In genomic region chr1:51644012-51644411, GRCh38 we compare ENCODE assay signal across 8 cellular contexts. TPM values are rescaled to one million over a fixed set of nuclear protein-coding genes. Genes with fewer than 3 reads are reported as not detected.
DNase-seq lines count a peak whose midpoint lies in the region; ATAC-seq and TF ChIP-seq lines count a peak whose summit lies in the region.
"Not testable (repeated sequence)": the region's sequence is repeated elsewhere in the genome, so short reads cannot be mapped to it uniquely, and the experiment has no call there.

No MANE protein-coding gene starts in this region.

- H3K9ac ChIP-seq in SK-N-SH = peak overlapping the region; percentile 62
- H3K9ac ChIP-seq in mucosa of rectum (ENCODE audit: low read depth in 1 of 2, low read length in 2 of 2) = not testable (repeated sequence)

- H3K4me3 ChIP-seq in AG04450 (ENCODE audit: low read depth, low read length); coronary artery; left ventricle myocardium inferior; mucosa of rectum (ENCODE audit: low read length in 2 of 2); gastrocnemius medialis; tibial artery: not testable (repeated sequence)
- H3K4me3 ChIP-seq in SK-N-SH (ENCODE audit: low read depth in 2 of 2, low read length in 1 of 2) = peak overlapping the region in 1 of 2 experiments; percentile 48; a peak in 1 of 4 replicates

- H3K4me2 ChIP-seq in SK-N-SH = peak overlapping the region; percentile 77

- peaks cover 84% of the 10 kb centered on the region for H3K79me2 ChIP-seq in SK-N-SH (ENCODE audit: insufficient read depth)

- not testable (repeated sequence) for ATAC-seq in gastrocnemius medialis

- H3K9me2 ChIP-seq in SK-N-SH = not testable (repeated sequence)

- not testable (repeated sequence) for H4K20me1 ChIP-seq in SK-N-SH (ENCODE audit: insufficient read depth)

- not testable (repeated sequence) for TF ChIP-seq RAD21 in SK-N-SH (IDR thresholded peaks at IDR 0.05; ENCODE audit: low read length)

- intact Hi-C loops in left ventricle myocardium inferior (cut with micrococcal nuclease); gastrocnemius medialis (cut with DNase I; ENCODE audit: low total_unique reads); tibial artery (cut with DNase I; ENCODE audit: low total_unique reads): not testable (repeated sequence)

- not testable (repeated sequence) for H3K27me3 ChIP-seq in AG04450 (ENCODE audit: control insufficient read depth, insufficient read depth, low read length); SK-N-SH (ENCODE audit: insufficient read depth); left ventricle myocardium inferior (ENCODE audit: low read depth); mucosa of rectum (ENCODE audit: control insufficient read depth in 2 of 2, insufficient read depth in 2 of 2, low read length in 2 of 2); gastrocnemius medialis; tibial artery

- H3K36me3 ChIP-seq in SK-N-SH (replicated peaks in 1 of 2; ENCODE audit: control insufficient read depth in 1 of 2, insufficient read depth in 2 of 2, low read length in 1 of 2); left ventricle myocardium inferior; mucosa of rectum (ENCODE audit: control insufficient read depth in 2 of 2, insufficient read depth in 2 of 2, low read length in 2 of 2); gastrocnemius medialis; tibial artery: not testable (repeated sequence)

- not testable (repeated sequence) for DNase-seq in AG04450 (ENCODE audit: low read depth, low spot score); SK-N-SH; coronary artery (ENCODE audit: low spot score); left ventricle myocardium inferior; gastrocnemius medialis; tibial artery
- peak; percentile 57 for DNase-seq in M059J (ENCODE audit: low read depth)

- peaks cover 17 to 47% of the 10 kb centered on the region in 2 experiments for H3K4me1 ChIP-seq in SK-N-SH (ENCODE audit: control insufficient read depth in 1 of 2, insufficient read depth in 2 of 2, low read depth in 1 of 2, low read length in 1 of 2)
- H3K4me1 ChIP-seq in left ventricle myocardium inferior = peaks cover 81% of the 10 kb centered on the region
- not testable (repeated sequence) for H3K4me1 ChIP-seq in mucosa of rectum (ENCODE audit: control insufficient read depth in 2 of 2, insufficient read depth in 2 of 2, low read length in 2 of 2)
- H3K4me1 ChIP-seq in gastrocnemius medialis = peaks cover 78 to 85% of the 10 kb centered on the region in 2 donors
- peaks cover 0 to 93% (median 59%) of the 10 kb centered on the region in 4 donors for H3K4me1 ChIP-seq in tibial artery

- TF ChIP-seq EP300 in SK-N-SH (IDR thresholded peaks at IDR 0.05; ENCODE audit: borderline replicate concordance in 1 of 2, low read depth in 1 of 2, low read length in 1 of 2) = not testable (repeated sequence)

- H2AFZ ChIP-seq in SK-N-SH (ENCODE audit: low read depth) = not testable (repeated sequence)

- POLR2A ChIA-PET in AG04450 (lab: Yijun Ruan, JAX) = interaction anchor here (0.9 kb wide), 1 partner anchor 17 kb away, joined by 3 read pairs; no protein-coding TSS in a partner anchor
- POLR2A ChIA-PET in SK-N-SH (lab: Yijun Ruan, JAX) = not testable (repeated sequence)

- TF ChIP-seq CTCF in AG04450 (IDR thresholded peaks at IDR 0.05; ENCODE audit: low read depth, low read length); SK-N-SH (IDR thresholded peaks at IDR 0.05); coronary artery (IDR thresholded peaks at IDR 0.05); left ventricle myocardium inferior (IDR thresholded peaks at IDR 0.05; ENCODE audit: borderline replicate concordance); gastrocnemius medialis (IDR thresholded peaks at IDR 0.05 in 4 of 5, conservative IDR thresholded peaks at IDR 0.05 in 1 of 5); tibial artery (IDR thresholded peaks at IDR 0.05): not testable (repeated sequence)

- CTCF ChIA-PET in AG04450 (lab: Charles Lee) (interaction anchor here (1.6 kb wide), 1 partner anchor 125 kb away, joined by 6 read pairs; no protein-coding TSS in a partner anchor), SK-N-SH (lab: Yijun Ruan, JAX) (interaction anchor here (1.2 to 2.1 kb wide), 2 partner anchors 16 to 125 kb away, joined by 3 to 5 read pairs; no protein-coding TSS in a partner anchor)

- H3F3A ChIP-seq in SK-N-SH (replicated peaks; ENCODE audit: insufficient read depth) = peaks cover 47% of the 10 kb centered on the region

- not testable (repeated sequence) for H3K9me3 ChIP-seq in AG04450 (ENCODE audit: control insufficient read depth, insufficient read depth, low read length); SK-N-SH; left ventricle myocardium inferior (replicated peaks); mucosa of rectum (ENCODE audit: control insufficient read depth in 2 of 2, low read length in 2 of 2); gastrocnemius medialis; tibial artery

- 92% methylated on average over 5 of the region's 5 CpGs for WGBS in SK-N-SH (ENCODE audit: low lambda C conversion rate)

- in situ Hi-C loops in gastrocnemius medialis (cut with MboI; ENCODE audit: low sequenced_read_pairs in 4 of 4) = loop anchor here in 2 of 4 donors (25.0 kb wide), 1 partner anchor 118 kb away; no protein-coding TSS in a partner anchor

- peak overlapping the region; percentile 74 for H3K27ac ChIP-seq in AG04450 (ENCODE audit: low read depth, low read length)
- H3K27ac ChIP-seq in SK-N-SH (ENCODE audit: low read depth in 2 of 2, low read length in 1 of 2) = peak overlapping the region in 1 of 2 experiments; percentile 98; a peak in 2 of 4 replicates
- H3K27ac ChIP-seq in coronary artery = peak overlapping the region; percentile 84 to 88
- H3K27ac ChIP-seq in left ventricle myocardium inferior (replicated peaks) = peak overlapping the region; percentile 78
- peak overlapping the region; percentile 32 to 34 for H3K27ac ChIP-seq in mucosa of rectum (ENCODE audit: low read depth in 2 of 2, low read length in 2 of 2)
- peak overlapping the region; percentile 75 to 99 (median 82) for H3K27ac ChIP-seq in gastrocnemius medialis
- H3K27ac ChIP-seq in tibial artery = peak overlapping the region; percentile 85 to 90

- not testable (repeated sequence) for TF ChIP-seq POLR2A in gastrocnemius medialis (IDR thresholded peaks at IDR 0.05)

RNA-seq across cellular contexts. Expression of gene OSBPL9, which starts 27.1 kb away (rescaled TPM):
- polyA plus RNA-seq in AG04450 (2011; rRNA removed) (66.5 and 69.6 TPM in 2 replicates), SK-N-SH (2012; rRNA removed) (43.9 and 63.9 TPM in 2 replicates)
- 98.8 and 115 TPM in 2 replicates for polyA minus RNA-seq in AG04450 (2011; rRNA and poly(A)+ RNA removed)
- 98.9 and 109 TPM in 2 replicates for total RNA-seq in M059J (2014; rRNA removed; shearing (Covaris generic))
- polyA plus RNA-seq in SK-N-SH (2012; cell fraction: cytosol; rRNA removed) = 61.1 and 62.8 TPM in 2 replicates
- polyA plus RNA-seq in SK-N-SH (2012; cell fraction: nucleus; rRNA removed) = 23.5 and 55.4 TPM in 2 replicates
- total RNA-seq in left ventricle myocardium inferior (55.8 TPM), gastrocnemius medialis (100 to 1,000 TPM in 3 of 4 donors, 10 to 100 TPM in 1; 65.8 to 206 (median 136) TPM)
